31 cellular contexts compared by ENCODE assay signal in the genomic region with DNA sequence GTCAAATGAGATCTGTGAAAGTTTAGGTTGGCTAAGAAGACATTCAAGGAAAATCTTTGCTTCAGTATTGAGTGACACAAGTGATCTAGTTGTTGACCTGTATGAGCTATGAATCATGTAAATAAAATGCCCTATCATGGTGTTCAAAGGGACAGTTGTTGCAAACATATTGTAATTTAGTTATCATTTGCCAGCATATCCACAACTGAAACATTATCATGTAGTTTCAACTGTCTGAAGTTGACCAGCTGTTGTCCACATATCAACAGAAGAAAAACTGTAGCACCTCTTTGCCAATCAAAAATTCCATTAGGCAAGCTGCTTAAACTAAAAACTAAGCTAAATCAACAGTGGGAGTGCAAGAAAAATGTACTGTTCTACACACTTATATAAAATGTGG.
"Had no signal": no experiment of that assay in that cellular context is flagged by ENCODE, and none has a peak within 500 bp of the region (broad histone marks: within the 10 kb centered on the region; RNA-seq: fewer than 3 reads in every experiment).

No MANE protein-coding gene starts in this region.

- H3K27ac ChIP-seq: ascending aorta, breast epithelium, cardiac muscle cell, coronary artery, dorsolateral prefrontal cortex, foreskin keratinocyte, gastrocnemius medialis, heart left ventricle, VCaP had no signal

- H3K27me3 ChIP-seq: ascending aorta, breast epithelium, cardiac muscle cell, dorsolateral prefrontal cortex, foreskin keratinocyte, gastrocnemius medialis, heart left ventricle had no signal

- DNase-seq: activated CD4-positive, alpha-beta memory T cell treated with anti-CD3 and anti-CD28 coated beads, Interleukin-2, amount 10 ng/mL, durations not matched to agents 7 days and 5 days; activated CD4-positive, alpha-beta T cell treated with anti-CD3 and anti-CD28 coated beads for 1 hour; activated CD4-positive, alpha-beta T cell treated with anti-CD3 and anti-CD28 coated beads for 4 hours; activated CD4-positive, alpha-beta T cell treated with anti-CD3 and anti-CD28 coated beads, Interleukin-2, amount 10 ng/mL, durations not matched to agents 7 days and 5 days; activated CD4-positive, alpha-beta T cell treated with anti-CD3 and anti-CD28 coated beads, Interleukin-2, amount 50 U/mL, for 4 hours; activated CD8-positive, alpha-beta memory T cell treated with anti-CD3 and anti-CD28 coated beads, Interleukin-2, amount 50 U/mL, for 48 hours; activated gamma-delta T cell; activated naive CD4-positive, alpha-beta T cell; activated naive CD4-positive, alpha-beta T cell treated with anti-CD3 and anti-CD28 coated beads, Interleukin-2, amount 10 ng/mL, durations not matched to agents 7 days and 5 days; activated naive CD8-positive, alpha-beta T cell treated with anti-CD3 and anti-CD28 coated beads, Interleukin-2, amount 10 ng/mL, durations not matched to agents 7 days and 5 days; activated T-cell treated with anti-CD3 and anti-CD28 coated beads for 4 hours; activated T-cell treated with anti-CD3 and anti-CD28 coated beads, Interleukin-2, amount 50 U/mL, for 24 hours; activated T-cell treated with anti-CD3 and anti-CD28 coated beads, Interleukin-2, amount 50 U/mL, for 72 hours; central memory CD4-positive, alpha-beta T cell; cerebellar nuclear complex; dorsolateral prefrontal cortex; effector memory CD4-positive, alpha-beta T cell; endodermal cell; foreskin keratinocyte; gastrocnemius medialis; glutamatergic neuron; heart left ventricle; T-helper 2 cell had no signal

- H3K36me3 ChIP-seq: ascending aorta, breast epithelium, cardiac muscle cell, gastrocnemius medialis, heart left ventricle had no signal

- H3K4me1 ChIP-seq: ascending aorta, breast epithelium, foreskin keratinocyte, gastrocnemius medialis, heart left ventricle had no signal

- H3K4me3 ChIP-seq: ascending aorta, breast epithelium, cardiac muscle cell, coronary artery, dorsolateral prefrontal cortex, gastrocnemius medialis, heart left ventricle had no signal

- ATAC-seq: activated naive CD4-positive, alpha-beta T cell treated with anti-CD3 and anti-CD28 coated beads, Interleukin-2, amount 50 U/mL, for 72 hours; activated T-cell treated with anti-CD3 and anti-CD28 coated beads, Interleukin-2, amount 50 U/mL, for 72 hours; esophagus mucosa; foreskin keratinocyte; gastrocnemius medialis; heart left ventricle; WTC11 had no signal
